22 cellular contexts compared by ENCODE assay signal in genomic region chr13:23735329-23735728, GRCh38.
"Had no signal": no experiment of that assay in that cellular context is flagged by ENCODE, and none has a peak within 500 bp of the region (broad histone marks: within the 10 kb centered on the region; RNA-seq: fewer than 3 reads in every experiment).

No MANE protein-coding gene starts in this region.

- H3K4me3 Mint-ChIP-seq: activated CD4-positive, alpha-beta memory T cell treated with anti-CD3 and anti-CD28 coated beads, Interleukin-2, amount 10 ng/mL, durations not matched to agents 7 days and 5 days; activated CD4-positive, alpha-beta T cell treated with anti-CD3 and anti-CD28 coated beads, Interleukin-2, amount 10 ng/mL, durations not matched to agents 7 days and 5 days; nephron progenitor cell; stimulated activated naive CD8-positive, alpha-beta T cell treated with anti-CD3 and anti-CD28 coated beads, Interleukin-15, Interleukin-2, amounts not matched to agents 100 ng/mL and 50 ng/mL, for 24 hours; T-helper 1 cell treated with Interleukin-12 subunit alpha and Interleukin-12 subunit beta and Interleukin-4 antibody, amounts not matched to agents 30 μg/mL and 1 μg/mL, for 36 hours had no signal

- H3K4me1 ChIP-seq: colonic mucosa had no signal

- H3K4me3 ChIP-seq: body of pancreas, colonic mucosa, skin epidermis had no signal

- H3K27me3 Mint-ChIP-seq: activated CD4-positive, alpha-beta memory T cell treated with anti-CD3 and anti-CD28 coated beads, Interleukin-2, amount 10 ng/mL, durations not matched to agents 7 days and 5 days; activated CD4-positive, alpha-beta T cell treated with anti-CD3 and anti-CD28 coated beads, Interleukin-2, amount 10 ng/mL, durations not matched to agents 7 days and 5 days; stimulated activated naive CD8-positive, alpha-beta T cell treated with anti-CD3 and anti-CD28 coated beads, Interleukin-15, Interleukin-2, amounts not matched to agents 100 ng/mL and 50 ng/mL, for 24 hours had no signal

- H3K27ac ChIP-seq: body of pancreas, colonic mucosa, neutrophil had no signal

- H3K36me3 ChIP-seq: colonic mucosa, neutrophil had no signal

- H3K27me3 ChIP-seq: body of pancreas, colonic mucosa, neutrophil had no signal

- H3K36me3 Mint-ChIP-seq: activated naive CD4-positive, alpha-beta T cell treated with anti-CD3 and anti-CD28 coated beads, Interleukin-2, amount 50 U/mL, for 72 hours had no signal

- DNase-seq: activated CD4-positive, alpha-beta memory T cell treated with anti-CD3 and anti-CD28 coated beads, Interleukin-2, amount 10 ng/mL, durations not matched to agents 7 days and 5 days; activated CD4-positive, alpha-beta T cell treated with anti-CD3 and anti-CD28 coated beads, Interleukin-2, amount 10 ng/mL, durations not matched to agents 7 days and 5 days; activated CD4-positive, CD25-positive, alpha-beta regulatory T cell treated with anti-CD3 and anti-CD28 coated beads, Interleukin-2, amount 50 U/mL, for 72 hours; activated CD8-positive, alpha-beta memory T cell treated with anti-CD3 and anti-CD28 coated beads, Interleukin-2, amount 50 U/mL, for 48 hours; activated naive CD4-positive, alpha-beta T cell; activated T-cell treated with anti-CD3 and anti-CD28 coated beads, Interleukin-2, amount 50 U/mL, for 48 hours; body of pancreas; cerebellar nuclear complex; colonic mucosa; effector memory CD4-positive, alpha-beta T cell; kidney glomerular epithelial cell; nephron progenitor cell; stimulated activated CD4-positive, alpha-beta T cell treated with anti-CD3 and anti-CD28 coated beads, Interleukin-12 subunit alpha, Interleukin-12 subunit beta, amount 100 ng/mL, for 4 hours; stimulated activated CD4-positive, alpha-beta T cell treated with anti-CD3 and anti-CD28 coated beads, Interleukin-4, amount 100 ng/mL, for 1 hour; T1000 had no signal

- H3K9me3 ChIP-seq: body of pancreas, colonic mucosa, neutrophil had no signal

- H3K27ac Mint-ChIP-seq: activated CD4-positive, alpha-beta memory T cell treated with anti-CD3 and anti-CD28 coated beads, Interleukin-2, amount 10 ng/mL, durations not matched to agents 7 days and 5 days; activated CD4-positive, alpha-beta T cell treated with anti-CD3 and anti-CD28 coated beads, Interleukin-2, amount 10 ng/mL, durations not matched to agents 7 days and 5 days; activated naive CD4-positive, alpha-beta T cell treated with anti-CD3 and anti-CD28 coated beads, Interleukin-2, amount 50 U/mL, for 72 hours; nephron progenitor cell; stimulated activated naive CD8-positive, alpha-beta T cell treated with anti-CD3 and anti-CD28 coated beads, Interleukin-15, Interleukin-2, amounts not matched to agents 100 ng/mL and 50 ng/mL, for 24 hours; T-helper 1 cell treated with Interleukin-12 subunit alpha and Interleukin-12 subunit beta and Interleukin-4 antibody, amounts not matched to agents 30 μg/mL and 1 μg/mL, for 36 hours had no signal

- H3K9me3 Mint-ChIP-seq: activated CD4-positive, alpha-beta memory T cell treated with anti-CD3 and anti-CD28 coated beads, Interleukin-2, amount 10 ng/mL, durations not matched to agents 7 days and 5 days; activated CD4-positive, alpha-beta T cell treated with anti-CD3 and anti-CD28 coated beads, Interleukin-2, amount 10 ng/mL, durations not matched to agents 7 days and 5 days; activated naive CD4-positive, alpha-beta T cell treated with anti-CD3 and anti-CD28 coated beads, Interleukin-2, amount 50 U/mL, for 72 hours; nephron progenitor cell; stimulated activated naive CD8-positive, alpha-beta T cell treated with anti-CD3 and anti-CD28 coated beads, Interleukin-15, Interleukin-2, amounts not matched to agents 100 ng/mL and 50 ng/mL, for 24 hours; T-helper 1 cell treated with Interleukin-12 subunit alpha and Interleukin-12 subunit beta and Interleukin-4 antibody, amounts not matched to agents 30 μg/mL and 1 μg/mL, for 36 hours had no signal

- H3K4me1 Mint-ChIP-seq: activated CD4-positive, alpha-beta T cell treated with anti-CD3 and anti-CD28 coated beads, Interleukin-2, amount 10 ng/mL, durations not matched to agents 7 days and 5 days had no signal

- ATAC-seq: activated naive CD4-positive, alpha-beta T cell treated with anti-CD3 and anti-CD28 coated beads, Interleukin-2, amount 50 U/mL, for 72 hours; body of pancreas; left lobe of liver; sciatic nerve had no signal
